In genomic region chr11:71927813-71928738, GRCh38 we compare ENCODE assay signal across 8 cellular contexts. TPM values are rescaled to one million over a fixed set of nuclear protein-coding genes. Genes with fewer than 3 reads are reported as not detected.
DNase-seq lines count a peak whose midpoint lies in the region; ATAC-seq, FAIRE-seq and TF ChIP-seq lines count a peak whose summit lies in the region.

TSS of gene XNDC1N (minus strand) at chr11:71928594. CDS start at chr11:71923353, 5,241 bp downstream.

- H3K27me3 Mint-ChIP-seq in GM23338 (ENCODE audit: insufficient read depth, low read depth, poor library complexity): peaks cover 5% of the 10 kb centered on the region

- peak within 1 kb of the TSS; percentile 100 for H3K27ac Mint-ChIP-seq in GM23338

- no peak for FAIRE-seq in RCC 7860 (lab: Jason Lieb, UNC)

- H3K79me2 ChIP-seq in GM23338 (replicated peaks; ENCODE audit: insufficient read depth): peaks cover 52% of the 10 kb centered on the region

- no peaks in the 10 kb centered on the region for H3K9me2 ChIP-seq in GM23338 (ENCODE audit: insufficient read depth)

- no peak for TF ChIP-seq POLR2A in transverse colon (IDR thresholded peaks at IDR 0.05)

- H2AFZ ChIP-seq in GM23338: peak within 1 kb of the TSS; percentile 95

- in situ Hi-C loops in transverse colon (cut with MboI; ENCODE audit: low pct_ligation_motif_present in 1 of 4, low pct_unique_long_range_greater_than_20kb in 1 of 4, low sequenced_read_pairs in 3 of 4): no loop called here

- peak; percentile 91 for ATAC-seq in GM23338
- ATAC-seq in omental fat pad (ENCODE audit: low FRiP score): peak; percentile 96

- peak within 1 kb of the TSS; percentile 98 for H3K4me2 ChIP-seq in GM23338

- H3K27me3 ChIP-seq in GM23338 (ENCODE audit: insufficient read depth) (no peaks in the 10 kb centered on the region), transverse colon (no peaks in the 10 kb centered on the region)

- H3K36me3 ChIP-seq in ES-I3 (ENCODE audit: insufficient read depth, low read length) (no peaks in the 10 kb centered on the region; the same call in 1 of the 2 replicates), GM23338 (ENCODE audit: insufficient read depth) (no peaks in the 10 kb centered on the region; the same call in 1 of the 2 replicates), KOPT-K1 (ENCODE audit: insufficient read depth, low read length) (peaks cover 12% of the 10 kb centered on the region), transverse colon (no peaks in the 10 kb centered on the region)

- H3K36me3 Mint-ChIP-seq in GM23338 (ENCODE audit: low read depth): peaks cover 15% of the 10 kb centered on the region

- WGBS in transverse colon (ENCODE audit: low coverage in 1 of 2), 2 donors: 0% methylated on average over 10 to 41 of the region's 41 CpGs

- peak within 1 kb of the TSS; percentile 96 for H3K9ac ChIP-seq in ES-I3 (ENCODE audit: low read depth, low read length)

- peaks cover 6% of the 10 kb centered on the region for H3K4me1 Mint-ChIP-seq in GM23338

- no peaks in the 10 kb centered on the region for H3K9me3 Mint-ChIP-seq in GM23338

- H3F3A ChIP-seq in GM23338 (replicated peaks; ENCODE audit: low read depth): 0 out of 2 replicates have a peak, but pooled peaks cover 2% of the 10 kb centered on the region

- H3K4me1 ChIP-seq in ES-I3 (ENCODE audit: insufficient read depth, low read length) (no peaks in the 10 kb centered on the region), GM23338 (ENCODE audit: insufficient read depth) (peaks cover 15% of the 10 kb centered on the region), transverse colon (peaks cover 13 to 30% (median 18%) of the 10 kb centered on the region in 4 donors)

- DNase-seq in GM23338 (ENCODE audit: low spot score) (peak; percentile 92), RCC 7860 (ENCODE audit: low spot score) (peak; percentile 61), germinal center (ENCODE audit: low spot score) (peak; percentile 80), omental fat pad (ENCODE audit: low spot score) (peak; percentile 33), transverse colon (peak; percentile 40)
- peak; percentile 55 for DNase-seq in activated gamma-delta T cell treated with anti-CD3 and anti-CD28 coated beads, Interleukin-2, amount 50 U/mL, for 16 hours (ENCODE audit: low read depth)

- H3K27ac ChIP-seq in GM23338 (ENCODE audit: low read depth) (peak within 1 kb of the TSS; percentile 98), KOPT-K1 (ENCODE audit: low read depth, low read length, poor library complexity, severe bottlenecking) (peak within 1 kb of the TSS; percentile 96), transverse colon (peak within 1 kb of the TSS; percentile 82 to 92 (median 89))

- no peak for TF ChIP-seq EP300 in transverse colon (IDR thresholded peaks at IDR 0.05; ENCODE audit: low read depth)

- H3K4me3 ChIP-seq in GM23338 (peak within 1 kb of the TSS; percentile 79), transverse colon (peak within 1 kb of the TSS; percentile 60 to 88 (median 73))

- intact Hi-C loops in transverse colon (cut with DNase I; ENCODE audit: low total_unique reads): no loop called here

- TF ChIP-seq CTCF in GM23338 (conservative IDR thresholded peaks at IDR 0.05; ENCODE audit: low read depth in 2 of 2) (no peak), omental fat pad (IDR thresholded peaks at IDR 0.05) (no peak), transverse colon (IDR thresholded peaks at IDR 0.05) (no peak)

- peak within 1 kb of the TSS; percentile 95 for H3K4me3 Mint-ChIP-seq in GM23338

- H3K9me3 ChIP-seq in ES-I3 (ENCODE audit: control insufficient read depth, insufficient read depth, low read length): no peaks in the 10 kb centered on the region; the same call in 1 of the 2 replicates
- no peaks in the 10 kb centered on the region for H3K9me3 ChIP-seq in KOPT-K1 (ENCODE audit: insufficient read depth, low read length, poor library complexity, severe bottlenecking)
- no peaks in the 10 kb centered on the region for H3K9me3 ChIP-seq in transverse colon

- peaks cover 17% of the 10 kb centered on the region; the same call in 1 of the 2 replicates for H4K20me1 ChIP-seq in GM23338 (replicated peaks; ENCODE audit: insufficient read depth)

TF ChIP-seq in GM23338, 12 proteins besides CTCF, POLR2A, EP300 and RAD21:
- no peak for TF ChIP-seq EZH2 (IDR thresholded peaks at IDR 0.05; ENCODE audit: low read depth, unreplicated experiment)
- 0 out of 2 replicates have a peak, but pooled peaks have one; percentile 21 for TF ChIP-seq CREB1 (CRISPR knock-in tag; IDR thresholded peaks at IDR 0.05; ENCODE audit: low read depth)
- TF ChIP-seq NANOG (IDR thresholded peaks at IDR 0.05; ENCODE audit: borderline replicate concordance): 0 out of 2 replicates have a peak, but pooled peaks have one; percentile 12
- TF ChIP-seq ETS1 (IDR thresholded peaks at IDR 0.05): peak; percentile 72; the same call in 1 of the 2 replicates
- peak; percentile 52; the same call in 1 of the 2 replicates for TF ChIP-seq POLR2AphosphoS5 (IDR thresholded peaks at IDR 0.05; ENCODE audit: low read depth)

RNA-seq across cellular contexts. Expression of gene XNDC1N, which starts in this region (rescaled TPM):
- 13.0 and 19.5 TPM in 2 replicates for total RNA-seq in GM23338 (2014; rRNA removed; shearing (Covaris generic))
- polyA plus RNA-seq in GM23338 (2016; fragmentation: Nextera tagmentation; extraction: Ambion mirVana): 9.0 and 11.0 TPM in 2 replicates
- total RNA-seq in omental fat pad: 10 to 100 TPM in 1 of 4 donors, 1 to 10 TPM in 3; 4.7 to 10.9 (median 6.1) TPM
- total RNA-seq in transverse colon: 10 to 100 TPM in 3 of 4 donors, 1 to 10 TPM in 1; 7.9 to 68.5 (median 15.6) TPM

Comparison
In these comparisons a context has a peak if more than half of its experiments do, and no peak if none do; other contexts are left out.
1. Peak in every context shown above with its lines: DNase-seq, ATAC-seq, H3K4me3 ChIP-seq and H3K27ac ChIP-seq.
2. DNase-seq: peak in every context shown above with its lines; median percentile 92 in GM23338; 80 in germinal center; 61 in RCC 7860; 55 in activated gamma-delta T cell treated with anti-CD3 and anti-CD28 coated beads, Interleukin-2, amount 50 U/mL, for 16 hours; 40 in transverse colon; 33 in omental fat pad.